ENCODE assay signal across 8 cellular contexts in genomic region chr19:1261863-1262686, GRCh38. TPM values are rescaled to one million over a fixed set of nuclear protein-coding genes. Genes with fewer than 3 reads are reported as not detected.
DNase-seq lines count a peak whose midpoint lies in the region; ATAC-seq and TF ChIP-seq lines count a peak whose summit lies in the region.

No MANE protein-coding gene starts in this region.

- peak in 1 of 2 donors; percentile 68 for TF ChIP-seq POLR2A in adrenal gland (IDR thresholded peaks at IDR 0.05)

- H3K27ac Mint-ChIP-seq in CD4-positive, alpha-beta T cell = peak overlapping the region; percentile 95

- no peak for TF ChIP-seq CTCF in CD4-positive, alpha-beta T cell (IDR thresholded peaks at IDR 0.05)
- no peak for TF ChIP-seq CTCF in LNCaP clone FGC (IDR thresholded peaks at IDR 0.05; ENCODE audit: control insufficient read depth, extremely low read depth, insufficient read depth)
- TF ChIP-seq CTCF in adrenal gland (IDR thresholded peaks at IDR 0.05) = no peak

- WGBS in adrenal gland, 4 donors = 21 to 31% (median 25%) methylated on average over 17 to 28 of the region's 28 CpGs
- no CpG with 5 or more reads among the region's 28 CpGs for WGBS in iPS DF 6.9 (ENCODE audit: insufficient coverage, insufficient read length)

- peaks cover 47% of the 10 kb centered on the region for H3K4me1 Mint-ChIP-seq in CD4-positive, alpha-beta T cell (ENCODE audit: low read depth)

- H3K27ac ChIP-seq in CD4-positive, alpha-beta T cell (ENCODE audit: low read depth, low read length) = peak overlapping the region; percentile 98
- H3K27ac ChIP-seq in adrenal gland (peak overlapping the region; percentile 77 to 93 (median 88)), iPS DF 6.9 (ENCODE audit: low read length) (no peak overlapping the region)

- H3K4me3 ChIP-seq in LNCaP clone FGC (ENCODE audit: low read depth, low read length) (peak overlapping the region; percentile 73), adrenal gland (peak overlapping the region in 1 of 4 donors; percentile 58), iPS DF 6.9 (ENCODE audit: low read length) (peak overlapping the region; percentile 63; the same call in 1 of the 2 replicates), skeletal muscle satellite cell (ENCODE audit: low read length) (peak overlapping the region; percentile 70)

- H3K36me3 ChIP-seq in adrenal gland (replicated peaks in 1 of 2) (peaks cover 0 to 13% of the 10 kb centered on the region in 2 donors), iPS DF 6.9 (ENCODE audit: control insufficient read depth, insufficient read depth, low read length) (peaks cover under 1% of the 10 kb centered on the region; the same call in 1 of the 2 replicates), skeletal muscle satellite cell (ENCODE audit: insufficient read depth, low read length) (peaks cover 20% of the 10 kb centered on the region)

- no peaks in the 10 kb centered on the region for H3K27me3 Mint-ChIP-seq in CD4-positive, alpha-beta T cell

- CTCF ChIA-PET in CD4-positive, alpha-beta T cell (lab: Charles Lee) = interaction anchor here (1.0 to 11.0 kb wide), 3 partner anchors 9 to 18 kb away, joined by 3 to 255 read pairs (median 5); no protein-coding TSS in a partner anchor

- ATAC-seq in CD4-positive, alpha-beta T cell (ENCODE audit: poor library complexity) = no peak
- no peak for ATAC-seq in activated CD4-positive, CD25-positive, alpha-beta regulatory T cell treated with anti-CD3 and anti-CD28 coated beads, Interleukin-2, amount 50 U/mL, for 24 hours
- ATAC-seq in HG03280 (IDR thresholded peaks at IDR 0.05; ENCODE audit: unreplicated experiment) = no peak

- H3K4me1 ChIP-seq in adrenal gland (replicated peaks in 1 of 2) (peaks cover 64 to 71% of the 10 kb centered on the region in 2 donors), iPS DF 6.9 (ENCODE audit: control insufficient read depth, insufficient read depth, low read length) (peaks cover 24% of the 10 kb centered on the region), skeletal muscle satellite cell (ENCODE audit: control insufficient read depth, insufficient read depth, low read length) (peaks cover 77% of the 10 kb centered on the region)

- H3K9me3 ChIP-seq in CD4-positive, alpha-beta T cell (ENCODE audit: control insufficient read depth, low read length) = no peaks in the 10 kb centered on the region
- H3K9me3 ChIP-seq in adrenal gland (replicated peaks in 1 of 3) (no peaks in the 10 kb centered on the region), iPS DF 6.9 (ENCODE audit: control insufficient read depth, insufficient read depth, low read length) (no peaks in the 10 kb centered on the region), skeletal muscle satellite cell (replicated peaks; ENCODE audit: low read length) (no peaks in the 10 kb centered on the region)

- DNase-seq in CD4-positive, alpha-beta T cell = peak in 1 of 10 experiments; percentile 33
- DNase-seq in LNCaP clone FGC (ENCODE audit: low read depth) (peak; percentile 97), adrenal gland (peak; percentile 77 to 84 (median 81)), iPS DF 6.9 (ENCODE audit: low read depth, low spot score) (no peak), cortex of kidney (lab: John Stamatoyannopoulos, UW) (no peak)

- no peaks in the 10 kb centered on the region for H3K9me3 Mint-ChIP-seq in CD4-positive, alpha-beta T cell

- peaks cover 28% of the 10 kb centered on the region for H3K36me3 Mint-ChIP-seq in CD4-positive, alpha-beta T cell (ENCODE audit: low read depth)

- H3K27me3 ChIP-seq in CD4-positive, alpha-beta T cell (ENCODE audit: control insufficient read depth, insufficient read depth, low read length) = no peaks in the 10 kb centered on the region
- no peaks in the 10 kb centered on the region for H3K27me3 ChIP-seq in adrenal gland
- H3K27me3 ChIP-seq in iPS DF 6.9 (ENCODE audit: control insufficient read depth, insufficient read depth, low read length) = no peaks in the 10 kb centered on the region
- H3K27me3 ChIP-seq in skeletal muscle satellite cell (ENCODE audit: control insufficient read depth, insufficient read depth, low read length) = no peaks in the 10 kb centered on the region

- peak overlapping the region; percentile 89 for H3K4me2 ChIP-seq in skeletal muscle satellite cell (ENCODE audit: low read length)

- intact Hi-C loops in CD4-positive, alpha-beta T cell (cut with DNase I, micrococcal nuclease) = loop anchor here in 1 of 2 experiments (1.0 kb wide), 1 partner anchor 13 kb away; no protein-coding TSS in a partner anchor
- intact Hi-C loops in adrenal gland (cut with DNase I) = no loop called here

- peak overlapping the region; percentile 92 for H3K4me3 Mint-ChIP-seq in CD4-positive, alpha-beta T cell

- POLR2A ChIA-PET in CD4-positive, alpha-beta T cell (lab: Charles Lee) = interaction anchor here (1.0 to 10.3 kb wide), 6 partner anchors 7 to 18 kb away, joined by 3 to 193 read pairs (median 20); partner anchors contain the start of genes CIRBP and FAM174C

- H3K9ac ChIP-seq in skeletal muscle satellite cell (ENCODE audit: low read depth, low read length) = peak overlapping the region; percentile 74

RNA-seq across cellular contexts. Expression of gene CIRBP, which starts 7.1 kb away (rescaled TPM):
- total RNA-seq in CD4-positive, alpha-beta T cell = 100 to 1,000 TPM; 614 to 628 TPM
- 1,000 to 10,000 TPM in 1 of 8 donors, 100 to 1,000 TPM in 7; 317 to 1,164 (median 685) TPM for total RNA-seq in adrenal gland
- polyA plus RNA-seq in adrenal gland = 100 to 1,000 TPM; 360 to 990 (median 737) TPM
- 165 and 205 TPM in 2 replicates for total RNA-seq in skeletal muscle satellite cell (2012; rRNA removed)

RNA-seq across cellular contexts. Expression of gene FAM174C, which starts 13.3 kb away (rescaled TPM):
- 10 to 100 TPM; 32.0 to 38.3 TPM for total RNA-seq in CD4-positive, alpha-beta T cell
- total RNA-seq in adrenal gland = 100 to 1,000 TPM in 3 of 8 donors, 10 to 100 TPM in 5; 67.4 to 279 (median 86.5) TPM
- 100 to 1,000 TPM in 2 of 3 donors, 1 to 10 TPM in 1; 3.8 to 139 (median 123) TPM for polyA plus RNA-seq in adrenal gland
- total RNA-seq in skeletal muscle satellite cell (2012; rRNA removed) = 36.5 and 60.9 TPM in 2 replicates

RNA-seq across cellular contexts. Expression of gene MIDN, which starts 13.7 kb away (rescaled TPM):
- total RNA-seq in CD4-positive, alpha-beta T cell = 100 to 1,000 TPM; 214 to 228 TPM
- total RNA-seq in adrenal gland = 100 to 1,000 TPM in 5 of 8 donors, 10 to 100 TPM in 3; 20.0 to 189 (median 113) TPM
- polyA plus RNA-seq in adrenal gland = 10 to 100 TPM; 15.5 to 73.0 (median 46.8) TPM
- total RNA-seq in skeletal muscle satellite cell (2012; rRNA removed) = 21.3 and 31.0 TPM in 2 replicates

RNA-seq across cellular contexts. Expression of gene ATP5F1D, which starts 20.5 kb away (rescaled TPM):
- 10 to 100 TPM; 77.6 to 92.6 TPM for total RNA-seq in CD4-positive, alpha-beta T cell
- 100 to 1,000 TPM in 7 of 8 donors, 10 to 100 TPM in 1; 80.2 to 435 (median 229) TPM for total RNA-seq in adrenal gland
- polyA plus RNA-seq in adrenal gland = 1,000 to 10,000 TPM in 1 of 3 donors, 100 to 1,000 TPM in 1, 10 to 100 TPM in 1; 15.6 to 1,534 (median 925) TPM
- 33.9 and 42.1 TPM in 2 replicates for total RNA-seq in skeletal muscle satellite cell (2012; rRNA removed)

RNA-seq across cellular contexts. Expression of gene EFNA2, which starts 23.6 kb away (rescaled TPM):
- total RNA-seq in CD4-positive, alpha-beta T cell = not detected
- total RNA-seq in adrenal gland = not detected
- polyA plus RNA-seq in adrenal gland = not detected
- 0.25 TPM in 1 of 2 replicates, not detected in the other for total RNA-seq in skeletal muscle satellite cell (2012; rRNA removed)

Comparison
In these comparisons a context has a peak if more than half of its experiments do, and no peak if none do; other contexts are left out.
1. DNase-seq: peak in LNCaP clone FGC (single experiment) and adrenal gland (7 of 7); none in iPS DF 6.9 (single experiment) and cortex of kidney (single experiment).